8 cellular contexts compared by ENCODE assay signal in the genomic region with DNA sequence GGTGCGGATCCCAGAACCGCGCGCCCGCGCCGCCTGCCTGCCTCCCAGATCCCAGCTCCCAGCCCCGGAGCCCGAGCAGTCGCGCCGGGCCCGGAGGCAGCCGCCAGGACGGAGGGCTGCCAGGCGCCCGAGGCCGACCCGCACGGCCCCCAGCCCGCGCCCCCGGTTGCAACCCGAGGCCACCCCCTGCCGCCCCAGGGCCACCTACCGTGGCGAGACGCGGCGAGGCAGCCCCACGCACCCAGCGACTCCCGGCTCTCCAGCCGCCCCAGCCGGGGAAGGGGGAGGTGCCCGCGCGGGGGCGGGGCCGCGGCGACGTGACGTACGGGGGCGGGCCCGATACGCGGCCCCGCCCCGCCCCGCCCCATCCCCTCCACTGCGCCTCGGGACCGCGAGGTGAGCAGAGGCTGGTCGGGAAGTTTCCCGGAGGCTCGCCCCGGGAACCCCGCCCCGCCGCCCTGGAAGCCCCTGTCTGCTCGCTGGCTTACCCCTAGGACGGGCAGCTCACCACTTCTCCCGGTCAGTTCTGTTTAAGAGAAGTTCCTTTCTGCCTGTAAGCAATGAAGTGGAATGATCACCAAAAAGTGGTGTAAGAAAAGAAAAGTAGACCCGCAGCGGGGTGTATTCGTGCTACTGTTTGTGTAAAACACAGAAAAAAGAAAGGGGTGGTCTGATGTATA. TPM values are rescaled to one million over a fixed set of nuclear protein-coding genes. Genes with fewer than 3 reads are reported as not detected.
DNase-seq lines count a peak whose midpoint lies in the region; ATAC-seq and TF ChIP-seq lines count a peak whose summit lies in the region.

A gene (minus strand): TSS at position 288 of the 680 bp plus-strand sequence. CDS start 48,502 bp downstream, outside the sequence.

- H3K27ac ChIP-seq in liver (ENCODE audit: low read depth in 1 of 2, low read length in 2 of 2): peak within 1 kb of the TSS; percentile 94 to 97

- H3K9ac ChIP-seq in liver (ENCODE audit: low read depth in 1 of 2, low read length in 2 of 2): peak within 1 kb of the TSS; percentile 80 to 90

- WGBS in liver: under 1% methylated on average over 69 of the region's 69 CpGs

- peaks cover 8 to 38% (median 34%) of the 10 kb centered on the region in 4 donors for H3K4me1 ChIP-seq in liver (ENCODE audit: control insufficient read depth in 4 of 4, insufficient read depth in 4 of 4, low read length in 3 of 4)

- TF ChIP-seq RAD21 in liver (IDR thresholded peaks at IDR 0.05): no peak

- no peaks in the 10 kb centered on the region for H3K27me3 ChIP-seq in liver (ENCODE audit: control insufficient read depth in 4 of 4, insufficient read depth in 4 of 4, low read length in 3 of 4)

- H3K36me3 ChIP-seq in liver (ENCODE audit: control insufficient read depth in 4 of 4, insufficient read depth in 3 of 4, low read depth in 1 of 4, low read length in 3 of 4): peaks cover 0 to 4% (median 0%) of the 10 kb centered on the region in 4 donors

- ATAC-seq in HG02885 (IDR thresholded peaks at IDR 0.05; ENCODE audit: poor library complexity, unreplicated experiment): peak; percentile 75

- H3K9me3 ChIP-seq in liver (ENCODE audit: control insufficient read depth in 4 of 4, low read length in 3 of 4): no peaks in the 10 kb centered on the region

- H3K4me3 ChIP-seq in liver (ENCODE audit: low read depth in 1 of 3, low read length in 3 of 3): peak within 1 kb of the TSS; percentile 80 to 95 (median 84)

- TF ChIP-seq CTCF in liver (IDR thresholded peaks at IDR 0.05; ENCODE audit: low read depth, low read length, missing input control): no peak

- DNase-seq in NCI-H2029 (lab: John Stamatoyannopoulos, UW): peak; percentile 56
- DNase-seq in NCI-H2029 treated with DMSO at 0.1 percent for 48 hours (lab: John Stamatoyannopoulos, UW): no peak
- DNase-seq in NCI-H226: peak; percentile 22
- peak; percentile 73 for DNase-seq in activated CD4-positive, alpha-beta T cell treated with anti-CD3 and anti-CD28 coated beads, Interleukin-2, amount 50 U/mL, for 1 hour
- DNase-seq in dermis blood vessel endothelial cell: peak; percentile 82
- DNase-seq in stimulated activated CD4-positive, alpha-beta T cell treated with anti-CD3 and anti-CD28 coated beads, Interleukin-2, amount 100 ng/mL, for 48 hours: peak; percentile 69 to 77

TF ChIP-seq in liver, 16 proteins besides CTCF, POLR2A, EP300 and RAD21:
- TF ChIP-seq HNF4A (conservative IDR thresholded peaks at IDR 0.05) (no peak), NR2F2 (IDR thresholded peaks at IDR 0.05) (no peak), YY1 (IDR thresholded peaks at IDR 0.05) (peak; percentile 16), RXRA (IDR thresholded peaks at IDR 0.05) (peak in 1 of 2 donors; percentile 22), JUND (IDR thresholded peaks at IDR 0.05) (no peak), GABPA (IDR thresholded peaks at IDR 0.05 in 1 of 2, conservative IDR thresholded peaks at IDR 0.05 in 1 of 2) (peak in 1 of 2 donors; percentile 25), SP1 (IDR thresholded peaks at IDR 0.05) (no peak), EGR1 (IDR thresholded peaks at IDR 0.05; ENCODE audit: low read depth in 2 of 2) (peak in 1 of 2 donors; percentile 36), TAF1 (conservative IDR thresholded peaks at IDR 0.05) (no peak), FOXA1 (IDR thresholded peaks at IDR 0.05) (no peak)
- TF ChIP-seq, protein P1, sequence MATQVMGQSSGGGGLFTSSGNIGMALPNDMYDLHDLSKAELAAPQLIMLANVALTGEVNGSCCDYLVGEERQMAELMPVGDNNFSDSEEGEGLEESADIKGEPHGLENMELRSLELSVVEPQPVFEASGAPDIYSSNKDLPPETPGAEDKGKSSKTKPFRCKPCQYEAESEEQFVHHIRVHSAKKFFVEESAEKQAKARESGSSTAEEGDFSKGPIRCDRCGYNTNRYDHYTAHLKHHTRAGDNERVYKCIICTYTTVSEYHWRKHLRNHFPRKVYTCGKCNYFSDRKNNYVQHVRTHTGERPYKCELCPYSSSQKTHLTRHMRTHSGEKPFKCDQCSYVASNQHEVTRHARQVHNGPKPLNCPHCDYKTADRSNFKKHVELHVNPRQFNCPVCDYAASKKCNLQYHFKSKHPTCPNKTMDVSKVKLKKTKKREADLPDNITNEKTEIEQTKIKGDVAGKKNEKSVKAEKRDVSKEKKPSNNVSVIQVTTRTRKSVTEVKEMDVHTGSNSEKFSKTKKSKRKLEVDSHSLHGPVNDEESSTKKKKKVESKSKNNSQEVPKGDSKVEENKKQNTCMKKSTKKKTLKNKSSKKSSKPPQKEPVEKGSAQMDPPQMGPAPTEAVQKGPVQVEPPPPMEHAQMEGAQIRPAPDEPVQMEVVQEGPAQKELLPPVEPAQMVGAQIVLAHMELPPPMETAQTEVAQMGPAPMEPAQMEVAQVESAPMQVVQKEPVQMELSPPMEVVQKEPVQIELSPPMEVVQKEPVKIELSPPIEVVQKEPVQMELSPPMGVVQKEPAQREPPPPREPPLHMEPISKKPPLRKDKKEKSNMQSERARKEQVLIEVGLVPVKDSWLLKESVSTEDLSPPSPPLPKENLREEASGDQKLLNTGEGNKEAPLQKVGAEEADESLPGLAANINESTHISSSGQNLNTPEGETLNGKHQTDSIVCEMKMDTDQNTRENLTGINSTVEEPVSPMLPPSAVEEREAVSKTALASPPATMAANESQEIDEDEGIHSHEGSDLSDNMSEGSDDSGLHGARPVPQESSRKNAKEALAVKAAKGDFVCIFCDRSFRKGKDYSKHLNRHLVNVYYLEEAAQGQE (IDR thresholded peaks at IDR 0.05): peak; percentile 53
- TF ChIP-seq, protein P2, sequence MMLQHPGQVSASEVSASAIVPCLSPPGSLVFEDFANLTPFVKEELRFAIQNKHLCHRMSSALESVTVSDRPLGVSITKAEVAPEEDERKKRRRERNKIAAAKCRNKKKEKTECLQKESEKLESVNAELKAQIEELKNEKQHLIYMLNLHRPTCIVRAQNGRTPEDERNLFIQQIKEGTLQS (IDR thresholded peaks at IDR 0.05): no peak
- TF ChIP-seq, protein P3, sequence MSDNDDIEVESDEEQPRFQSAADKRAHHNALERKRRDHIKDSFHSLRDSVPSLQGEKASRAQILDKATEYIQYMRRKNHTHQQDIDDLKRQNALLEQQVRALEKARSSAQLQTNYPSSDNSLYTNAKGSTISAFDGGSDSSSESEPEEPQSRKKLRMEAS (IDR thresholded peaks at IDR 0.05): no peak

RNA-seq across cellular contexts. Expression of the gene that starts here (rescaled TPM):
- total RNA-seq in dermis blood vessel endothelial cell (131 and 208 TPM in 2 replicates), liver (100 to 1,000 TPM in 1 of 2 donors, 10 to 100 TPM in 1; 33.3 to 109 TPM)
- 10 to 100 TPM; 58.1 to 81.3 TPM for polyA plus RNA-seq in liver
